In the genomic region with DNA sequence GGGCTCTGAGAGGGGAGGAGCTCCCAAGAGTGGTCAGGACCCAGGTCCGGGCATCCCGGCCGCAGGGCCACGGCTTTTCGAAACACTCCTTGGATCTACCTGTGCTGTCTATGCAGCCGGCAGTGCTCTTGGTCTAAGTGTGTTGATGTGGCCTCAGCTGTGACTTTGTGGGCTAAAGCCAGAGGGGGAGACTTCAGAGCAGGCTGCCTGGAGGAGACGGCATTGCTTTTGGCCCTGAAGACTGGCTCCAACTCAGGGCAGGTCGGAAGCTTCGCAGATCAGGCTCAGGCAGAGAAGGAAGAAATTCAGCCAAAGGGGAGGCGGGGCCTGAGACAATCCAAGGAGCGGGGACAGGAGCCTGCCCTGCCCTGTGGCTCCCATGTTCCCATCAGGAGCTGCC, we compare ENCODE assay signal across 23 cellular contexts. TPM values are rescaled to one million over a fixed set of nuclear protein-coding genes. Genes with fewer than 3 reads are reported as not detected.
DNase-seq lines count a peak whose midpoint lies in the region; ATAC-seq and TF ChIP-seq lines count a peak whose summit lies in the region.
"Had no signal": no experiment of that assay in that cellular context is flagged by ENCODE, and none has a peak within 500 bp of the region (broad histone marks: within the 10 kb centered on the region; RNA-seq: fewer than 3 reads in every experiment).

No MANE protein-coding gene starts in this region.

- TF ChIP-seq CTCF in OCI-LY7 (conservative IDR thresholded peaks at IDR 0.05; ENCODE audit: low read length), result peak; percentile 7; the same call in 1 of the 2 replicates
- no peak for TF ChIP-seq CTCF in esophagus muscularis mucosa (IDR thresholded peaks at IDR 0.05)
- TF ChIP-seq CTCF in mucosa of descending colon (IDR thresholded peaks at IDR 0.05), result no peak

- no peak for TF ChIP-seq EP300 in esophagus muscularis mucosa (IDR thresholded peaks at IDR 0.05)

- H3K27ac ChIP-seq in OCI-LY7 (ENCODE audit: low read depth, low read length, poor library complexity, severe bottlenecking), result no peak overlapping the region
- H3K27ac ChIP-seq in esophagus muscularis mucosa (replicated peaks in 1 of 4), result peak overlapping the region in 3 of 4 donors; percentile 49 to 94 (median 74)
- H3K27ac ChIP-seq in stomach smooth muscle (ENCODE audit: low read length), result peak overlapping the region; percentile 58
- H3K27ac ChIP-seq: body of pancreas, VCaP had no signal

- H3K36me3 Mint-ChIP-seq in activated T-cell treated with anti-CD3 and anti-CD28 coated beads, Interleukin-2, amount 50 U/mL, for 24 hours (ENCODE audit: low read depth), result peaks cover 17% of the 10 kb centered on the region

- 75% methylated on average over 9 of the region's 11 CpGs for WGBS in esophagus muscularis mucosa

- POLR2A ChIA-PET in OCI-LY7 (lab: Charles Lee), result interaction anchor here (0.6 kb wide), 1 partner anchor 49 kb away, joined by 4 read pairs; no protein-coding TSS in a partner anchor

- ATAC-seq in mucosa of descending colon, result no peak
- no peak for ATAC-seq in GM21367 (IDR thresholded peaks at IDR 0.05; ENCODE audit: unreplicated experiment)
- ATAC-seq in GM21786 (IDR thresholded peaks at IDR 0.05; ENCODE audit: unreplicated experiment), result no peak
- ATAC-seq: body of pancreas, GM12878, left lobe of liver had no signal

- peak overlapping the region; percentile 5 for H3K27ac Mint-ChIP-seq in activated T-cell treated with anti-CD3 and anti-CD28 coated beads, Interleukin-2, amount 50 U/mL, for 24 hours
- H3K27ac Mint-ChIP-seq: activated CD4-positive, alpha-beta memory T cell treated with anti-CD3 and anti-CD28 coated beads, Interleukin-2, amount 10 ng/mL, durations not matched to agents 7 days and 5 days; activated naive CD8-positive, alpha-beta T cell treated with anti-CD3 and anti-CD28 coated beads for 36 hours; activated T-helper 1 cell treated with anti-CD3 and anti-CD28 coated beads, Interleukin-12 subunit alpha, Interleukin-12 subunit beta, Interleukin-2, Interleukin-4 antibody, amounts not matched to agents 30 ng/mL and 10 ng/mL and 1 ng/mL, durations not matched to agents 14 hours and 24 hours and 36 hours; CD4-positive, alpha-beta T cell; T-helper 1 cell treated with Interleukin-12 subunit alpha and Interleukin-12 subunit beta and Interleukin-4 antibody, amounts not matched to agents 30 μg/mL and 1 μg/mL, for 36 hours had no signal

- no peak overlapping the region for H2AFZ ChIP-seq in OCI-LY7 (ENCODE audit: low read length)

- H3K9me2 ChIP-seq in OCI-LY7 (ENCODE audit: insufficient read depth, low read length), result no peaks in the 10 kb centered on the region

- H3K9me3 ChIP-seq in OCI-LY7 (ENCODE audit: low read length), result no peaks in the 10 kb centered on the region
- H3K9me3 ChIP-seq in esophagus muscularis mucosa, result no peaks in the 10 kb centered on the region
- H3K9me3 ChIP-seq in stomach smooth muscle (ENCODE audit: control insufficient read depth in 2 of 2, low read length in 2 of 2), result no peaks in the 10 kb centered on the region
- H3K9me3 ChIP-seq in mucosa of descending colon, result no peaks in the 10 kb centered on the region
- H3K9me3 ChIP-seq: body of pancreas had no signal

- peaks cover 4% of the 10 kb centered on the region; the same call in 1 of the 2 replicates for H4K20me1 ChIP-seq in OCI-LY7 (ENCODE audit: insufficient read depth, low read length)

- H3K36me3 ChIP-seq in OCI-LY7 (ENCODE audit: insufficient read depth, low read length) (no peaks in the 10 kb centered on the region; the same call in 1 of the 2 replicates), esophagus muscularis mucosa (peaks cover 0 to 17% (median 6%) of the 10 kb centered on the region in 4 donors), stomach smooth muscle (ENCODE audit: control insufficient read depth in 2 of 2, insufficient read depth in 2 of 2, low read length in 2 of 2) (peaks cover 3% of the 10 kb centered on the region in 2 donors), mucosa of descending colon (ENCODE audit: low read depth) (no peaks in the 10 kb centered on the region)

- DNase-seq in activated T-cell treated with anti-CD3 and anti-CD28 coated beads, Interleukin-2, amount 50 U/mL, for 24 hours, result no peak
- no peak for DNase-seq in activated T-cell treated with anti-CD3 and anti-CD28 coated beads, Interleukin-2, amount 50 U/mL, for 1 hour
- DNase-seq in OCI-LY7 (ENCODE audit: low spot score) (no peak), esophagus muscularis mucosa (ENCODE audit: extremely low spot score) (no peak), mucosa of descending colon (no peak)
- DNase-seq: activated CD4-positive, alpha-beta memory T cell treated with anti-CD3 and anti-CD28 coated beads, Interleukin-2, amount 10 ng/mL, durations not matched to agents 7 days and 5 days; activated naive CD8-positive, alpha-beta T cell treated with anti-CD3 and anti-CD28 coated beads for 36 hours; body of pancreas; CD4-positive, alpha-beta T cell; DMS153; GF-D8; midbrain; NCI-H2029; stimulated activated CD4-positive, alpha-beta T cell treated with anti-CD3 and anti-CD28 coated beads, Interleukin-4, amount 100 ng/mL, for 24 hours had no signal

- no TSS peak for BruUV-seq in OCI-LY7 (replicated peaks; lab: Mats Ljungman, UMichigan)

- H3K27me3 ChIP-seq in esophagus muscularis mucosa (no peaks in the 10 kb centered on the region), stomach smooth muscle (ENCODE audit: control insufficient read depth in 1 of 2, insufficient read depth in 2 of 2, low read length in 2 of 2) (no peaks in the 10 kb centered on the region)
- H3K27me3 ChIP-seq: body of pancreas had no signal

- H3K4me3 ChIP-seq in OCI-LY7 (ENCODE audit: low read depth, low read length, poor library complexity, severe bottlenecking) (no peak overlapping the region), esophagus muscularis mucosa (no peak overlapping the region), stomach smooth muscle (ENCODE audit: low read length in 2 of 2) (peak overlapping the region in 1 of 2 donors; percentile 8), mucosa of descending colon (no peak overlapping the region)
- H3K4me3 ChIP-seq: body of pancreas, GM12878 had no signal

- H3K9me3 Mint-ChIP-seq in activated T-cell treated with anti-CD3 and anti-CD28 coated beads, Interleukin-2, amount 50 U/mL, for 24 hours, result no peaks in the 10 kb centered on the region
- H3K9me3 Mint-ChIP-seq: activated CD4-positive, alpha-beta memory T cell treated with anti-CD3 and anti-CD28 coated beads, Interleukin-2, amount 10 ng/mL, durations not matched to agents 7 days and 5 days; activated naive CD8-positive, alpha-beta T cell treated with anti-CD3 and anti-CD28 coated beads for 36 hours; activated T-helper 1 cell treated with anti-CD3 and anti-CD28 coated beads, Interleukin-12 subunit alpha, Interleukin-12 subunit beta, Interleukin-2, Interleukin-4 antibody, amounts not matched to agents 30 ng/mL and 10 ng/mL and 1 ng/mL, durations not matched to agents 14 hours and 24 hours and 36 hours; CD4-positive, alpha-beta T cell; neural crest cell; T-helper 1 cell treated with Interleukin-12 subunit alpha and Interleukin-12 subunit beta and Interleukin-4 antibody, amounts not matched to agents 30 μg/mL and 1 μg/mL, for 36 hours had no signal

- no peaks in the 10 kb centered on the region for H3K79me2 ChIP-seq in OCI-LY7 (ENCODE audit: insufficient read depth, low read depth, low read length)

- no peaks in the 10 kb centered on the region for H3K27me3 Mint-ChIP-seq in activated T-cell treated with anti-CD3 and anti-CD28 coated beads, Interleukin-2, amount 50 U/mL, for 24 hours
- H3K27me3 Mint-ChIP-seq: activated CD4-positive, alpha-beta memory T cell treated with anti-CD3 and anti-CD28 coated beads, Interleukin-2, amount 10 ng/mL, durations not matched to agents 7 days and 5 days; activated naive CD8-positive, alpha-beta T cell treated with anti-CD3 and anti-CD28 coated beads for 36 hours; CD4-positive, alpha-beta T cell had no signal

- CTCF ChIA-PET in OCI-LY7 (lab: Charles Lee; ENCODE audit: unreplicated experiment), result no interaction called here

- H3K4me3 Mint-ChIP-seq in activated T-cell treated with anti-CD3 and anti-CD28 coated beads, Interleukin-2, amount 50 U/mL, for 24 hours, result no peak overlapping the region
- H3K4me3 Mint-ChIP-seq: activated CD4-positive, alpha-beta memory T cell treated with anti-CD3 and anti-CD28 coated beads, Interleukin-2, amount 10 ng/mL, durations not matched to agents 7 days and 5 days; activated naive CD8-positive, alpha-beta T cell treated with anti-CD3 and anti-CD28 coated beads for 36 hours; activated T-helper 1 cell treated with anti-CD3 and anti-CD28 coated beads, Interleukin-12 subunit alpha, Interleukin-12 subunit beta, Interleukin-2, Interleukin-4 antibody, amounts not matched to agents 30 ng/mL and 10 ng/mL and 1 ng/mL, durations not matched to agents 14 hours and 24 hours and 36 hours; CD4-positive, alpha-beta T cell; neural crest cell; T-helper 1 cell treated with Interleukin-12 subunit alpha and Interleukin-12 subunit beta and Interleukin-4 antibody, amounts not matched to agents 30 μg/mL and 1 μg/mL, for 36 hours had no signal

- intact Hi-C loops in OCI-LY7 (cut with micrococcal nuclease; ENCODE audit: unreplicated experiment), result no loop called here
- intact Hi-C loops in esophagus muscularis mucosa (cut with DNase I), result no loop called here
- intact Hi-C loops in mucosa of descending colon (cut with DNase I, micrococcal nuclease), result no loop called here

- H3K9ac ChIP-seq in stomach smooth muscle (ENCODE audit: low read length in 2 of 2), result peak overlapping the region in 1 of 2 donors; percentile 6

- H3K4me1 ChIP-seq in OCI-LY7 (ENCODE audit: insufficient read depth, low read length, poor library complexity, severe bottlenecking) (no peaks in the 10 kb centered on the region), esophagus muscularis mucosa (peaks cover 15 to 74% (median 56%) of the 10 kb centered on the region in 4 donors), stomach smooth muscle (ENCODE audit: control insufficient read depth, insufficient read depth, low read length) (peaks cover 55% of the 10 kb centered on the region), mucosa of descending colon (ENCODE audit: low read depth) (no peaks in the 10 kb centered on the region)
- H3K4me1 ChIP-seq: body of pancreas had no signal

- TF ChIP-seq POLR2A in esophagus muscularis mucosa (IDR thresholded peaks at IDR 0.05; ENCODE audit: low read depth), result no peak

- peaks cover 9% of the 10 kb centered on the region for H3K4me1 Mint-ChIP-seq in activated T-cell treated with anti-CD3 and anti-CD28 coated beads, Interleukin-2, amount 50 U/mL, for 24 hours (ENCODE audit: low read depth)
- H3K4me1 Mint-ChIP-seq: activated naive CD8-positive, alpha-beta T cell treated with anti-CD3 and anti-CD28 coated beads for 36 hours had no signal

- H3K4me2 ChIP-seq in OCI-LY7 (ENCODE audit: low read length), result no peak overlapping the region

RNA-seq across cellular contexts. Expression of gene PIEZO1, which starts 31.4 kb away (rescaled TPM):
- total RNA-seq in OCI-LY7 (2014; rRNA removed; shearing (Covaris generic)), result 123 and 144 TPM in 2 replicates
- total RNA-seq in OCI-LY7 (2022) (154 and 157 TPM in 2 replicates), esophagus muscularis mucosa (100 to 1,000 TPM; 140 to 298 (median 182) TPM), mucosa of descending colon (100 to 1,000 TPM in 2 of 3 donors, 10 to 100 TPM in 1; 71.4 to 218 (median 129) TPM)

RNA-seq across cellular contexts. Expression of gene CTU2, which starts 47.3 kb away (rescaled TPM):
- 18.5 and 21.9 TPM in 2 replicates for total RNA-seq in OCI-LY7 (2014; rRNA removed; shearing (Covaris generic))
- total RNA-seq in OCI-LY7 (2022), result 23.3 and 24.4 TPM in 2 replicates
- 10 to 100 TPM in 2 of 4 donors, 1 to 10 TPM in 2; 8.9 to 14.7 (median 10.3) TPM for total RNA-seq in esophagus muscularis mucosa
- total RNA-seq in mucosa of descending colon, result 10 to 100 TPM in 2 of 3 donors, 1 to 10 TPM in 1; 9.6 to 16.1 (median 13.6) TPM

RNA-seq across cellular contexts. Expression of gene RNF166, which starts 47.4 kb away (rescaled TPM):
- total RNA-seq in OCI-LY7 (2014; rRNA removed; shearing (Covaris generic)), result 39.2 and 52.4 TPM in 2 replicates
- 40.3 and 56.2 TPM in 2 replicates for total RNA-seq in OCI-LY7 (2022)
- 10 to 100 TPM; 23.3 to 33.5 (median 27.5) TPM for total RNA-seq in esophagus muscularis mucosa
- 10 to 100 TPM in 2 of 3 donors, 1 to 10 TPM in 1; 9.5 to 22.8 (median 15.1) TPM for total RNA-seq in mucosa of descending colon

RNA-seq across cellular contexts. Expression of gene CDT1, which starts 50.0 kb away (rescaled TPM):
- 82.7 and 90.2 TPM in 2 replicates for total RNA-seq in OCI-LY7 (2014; rRNA removed; shearing (Covaris generic))
- total RNA-seq in OCI-LY7 (2022) (108 and 150 TPM in 2 replicates), esophagus muscularis mucosa (1 to 10 TPM in 1 of 4 donors, under 1 TPM in 2, not detected in 1; 0.17 to 1.4 (median 0.34) TPM), mucosa of descending colon (10 to 100 TPM in 1 of 3 donors, 1 to 10 TPM in 2; 2.9 to 20.9 (median 7.6) TPM)

RNA-seq across cellular contexts. Expression of gene APRT, which starts 58.1 kb away (rescaled TPM):
- 168 and 216 TPM in 2 replicates for total RNA-seq in OCI-LY7 (2014; rRNA removed; shearing (Covaris generic))
- total RNA-seq in OCI-LY7 (2022) (118 and 151 TPM in 2 replicates), esophagus muscularis mucosa (100 to 1,000 TPM in 2 of 4 donors, 10 to 100 TPM in 2; 60.6 to 141 (median 98.6) TPM), mucosa of descending colon (100 to 1,000 TPM in 2 of 3 donors, 10 to 100 TPM in 1; 76.5 to 185 (median 113) TPM)
